ENCODE assay signal across 1 cellular context in genomic region chr1:113928950-113929749, GRCh38.
TF ChIP-seq lines count a peak whose summit lies in the region.

TSS of gene HIPK1 (plus strand) at chr1:113929324.

TF ChIP-seq in HepG2, 621 proteins besides CTCF, POLR2A, EP300 and RAD21 (continued from another document and continues in another):
- TF ChIP-seq AHDC1 (CRISPR knock-in tag; IDR thresholded peaks at IDR 0.05; ENCODE audit: borderline replicate concordance): no peak; the same call in 1 of the 2 replicates
- TF ChIP-seq HMGXB4 (CRISPR knock-in tag; IDR thresholded peaks at IDR 0.05; ENCODE audit: borderline replicate concordance in 1 of 2, low read depth in 1 of 2): peak; percentile 52 to 81; a peak in 3 of 4 replicates
- TF ChIP-seq NCOA2 (CRISPR knock-in tag; IDR thresholded peaks at IDR 0.05): no peak; the same call in 1 of the 2 replicates
- TF ChIP-seq BCL3 (CRISPR knock-in tag; IDR thresholded peaks at IDR 0.05): no peak; the same call in 1 of the 2 replicates
- no peak for TF ChIP-seq EED (CRISPR knock-in tag; IDR thresholded peaks at IDR 0.05)
- TF ChIP-seq ZBTB10 (CRISPR knock-in tag; IDR thresholded peaks at IDR 0.05; ENCODE audit: borderline replicate concordance): peak; percentile 9; the same call in 1 of the 2 replicates
- 0 out of 2 replicates have a peak, but pooled peaks have one; percentile 28 for TF ChIP-seq HMG20A (CRISPR knock-in tag; IDR thresholded peaks at IDR 0.05; ENCODE audit: borderline replicate concordance)
- peak; percentile 94 for TF ChIP-seq POGK (CRISPR knock-in tag; conservative IDR thresholded peaks at IDR 0.05)
- TF ChIP-seq TBX2 (CRISPR knock-in tag; IDR thresholded peaks at IDR 0.05; ENCODE audit: borderline replicate concordance): peak; percentile 82
- TF ChIP-seq BHLHE40 (IDR thresholded peaks at IDR 0.05; ENCODE audit: low read length): peak; percentile 64; the same call in 1 of the 2 replicates
- TF ChIP-seq HDAC2 (CRISPR knock-in tag; IDR thresholded peaks at IDR 0.05): peak; percentile 72
- TF ChIP-seq ZNF570 (CRISPR knock-in tag; IDR thresholded peaks at IDR 0.05; ENCODE audit: borderline replicate concordance): no peak
- TF ChIP-seq ZNF777 (CRISPR knock-in tag; IDR thresholded peaks at IDR 0.05): peak; percentile 58
- TF ChIP-seq KDM6A (CRISPR knock-in tag; IDR thresholded peaks at IDR 0.05; ENCODE audit: low read depth): peak; percentile 81
- peak; percentile 51; the same call in 1 of the 2 replicates for TF ChIP-seq NFAT5 (CRISPR knock-in tag; IDR thresholded peaks at IDR 0.05)
- no peak for TF ChIP-seq SNRNP70 (IDR thresholded peaks at IDR 0.05; ENCODE audit: low read depth, low read length)
- TF ChIP-seq NR2F2 (IDR thresholded peaks at IDR 0.05; ENCODE audit: borderline replicate concordance, low read depth): 0 out of 2 replicates have a peak, but pooled peaks have one; percentile 20
- no peak for TF ChIP-seq DMTF1 (CRISPR knock-in tag; IDR thresholded peaks at IDR 0.05)
- peak; percentile 57; the same call in 1 of the 2 replicates for TF ChIP-seq ZNF276 (CRISPR knock-in tag; IDR thresholded peaks at IDR 0.05; ENCODE audit: low read depth)
- TF ChIP-seq ZFP62 (CRISPR knock-in tag; IDR thresholded peaks at IDR 0.05): 0 out of 2 replicates have a peak, but pooled peaks have one; percentile 43
- no peak for TF ChIP-seq IKZF1 (IDR thresholded peaks at IDR 0.05)
- TF ChIP-seq BATF2 (CRISPR knock-in tag; IDR thresholded peaks at IDR 0.05): no peak
- no peak for TF ChIP-seq ZUFSP (CRISPR knock-in tag; IDR thresholded peaks at IDR 0.05; ENCODE audit: borderline replicate concordance)
